Comparison of ENCODE assay signal across 16 cellular contexts in genomic region chr10:6513509-6513908, GRCh38.
A peak's percentile ranks its signal among the peaks of the same experiment; 100 is the strongest.
DNase-seq lines count a peak whose midpoint lies in the region; ATAC-seq and TF ChIP-seq lines count a peak whose summit lies in the region.
"Had no signal": no experiment of that assay in that cellular context is flagged by ENCODE, and none has a peak within 500 bp of the region (broad histone marks: within the 10 kb centered on the region; RNA-seq: fewer than 3 reads in every experiment).

No MANE protein-coding gene starts in this region.

- DNase-seq in activated naive CD4-positive, alpha-beta T cell treated with anti-CD3 and anti-CD28 coated beads for 36 hours = peak; percentile 64
- DNase-seq in activated naive CD4-positive, alpha-beta T cell (lab: John Stamatoyannopoulos, UW) = no peak
- DNase-seq in T-helper 17 cell (no peak), SJCRH30 (no peak), WERI-Rb-1 (no peak), islet precursor cell (no peak)
- DNase-seq in central memory CD4-positive, alpha-beta T cell = peak; percentile 21
- DNase-seq in stimulated activated naive CD8-positive, alpha-beta T cell treated with anti-CD3 and anti-CD28 coated beads, Interleukin-15, Interleukin-2, amounts not matched to agents 100 U/mL and 50 U/mL, for 24 hours = peak; percentile 35
- DNase-seq: dorsolateral prefrontal cortex, erythroblast, midbrain, NCI-H1417, NCI-H2171 treated with DMSO at 0.1 percent for 48 hours, PC-3, upper lobe of right lung had no signal

- H3K27me3 ChIP-seq in SJCRH30 (no peaks in the 10 kb centered on the region), WERI-Rb-1 (ENCODE audit: insufficient read depth, low read depth, severe bottlenecking) (peaks cover 9% of the 10 kb centered on the region)
- H3K27me3 ChIP-seq: breast epithelium, dorsolateral prefrontal cortex, upper lobe of right lung had no signal

- H3K27me3 Mint-ChIP-seq in activated naive CD4-positive, alpha-beta T cell treated with anti-CD3 and anti-CD28 coated beads for 36 hours (ENCODE audit: low read depth) = no peaks in the 10 kb centered on the region
- no peaks in the 10 kb centered on the region for H3K27me3 Mint-ChIP-seq in T-helper 17 cell

- H3K36me3 Mint-ChIP-seq in activated naive CD4-positive, alpha-beta T cell treated with anti-CD3 and anti-CD28 coated beads for 36 hours (ENCODE audit: low read depth) = peaks cover 64% of the 10 kb centered on the region
- peaks cover 8% of the 10 kb centered on the region for H3K36me3 Mint-ChIP-seq in T-helper 17 cell (ENCODE audit: low read depth)

- no peak for TF ChIP-seq CTCF in WERI-Rb-1 (IDR thresholded peaks at IDR 0.05; ENCODE audit: low read depth, low read length)

- H3K27ac Mint-ChIP-seq in activated naive CD4-positive, alpha-beta T cell treated with anti-CD3 and anti-CD28 coated beads for 36 hours = peak overlapping the region; percentile 54
- peak overlapping the region; percentile 87 for H3K27ac Mint-ChIP-seq in T-helper 17 cell

- H3K4me3 ChIP-seq in SJCRH30 (no peak overlapping the region), WERI-Rb-1 (ENCODE audit: low read depth, low read length) (no peak overlapping the region)
- H3K4me3 ChIP-seq: breast epithelium, dorsolateral prefrontal cortex, upper lobe of right lung had no signal

- CTCF ChIA-PET in activated naive CD4-positive, alpha-beta T cell treated with anti-CD3 and anti-CD28 coated beads for 36 hours (lab: Charles Lee) = interaction anchor here (0.9 kb wide), 1 partner anchor 23 kb away, joined by 3 read pairs; no protein-coding TSS in a partner anchor

- intact Hi-C loops in activated naive CD4-positive, alpha-beta T cell treated with anti-CD3 and anti-CD28 coated beads for 36 hours (cut with micrococcal nuclease) = loop anchor here (1.0 to 2.0 kb wide), 3 partner anchors 17 to 131 kb away; no protein-coding TSS in a partner anchor

- peaks cover 72% of the 10 kb centered on the region for H3K4me1 Mint-ChIP-seq in activated naive CD4-positive, alpha-beta T cell treated with anti-CD3 and anti-CD28 coated beads for 36 hours (ENCODE audit: low read depth)
- H3K4me1 Mint-ChIP-seq in T-helper 17 cell = peaks cover 47% of the 10 kb centered on the region

- ATAC-seq in T-helper 17 cell = peak; percentile 79
- ATAC-seq in stimulated activated naive CD8-positive, alpha-beta T cell treated with anti-CD3 and anti-CD28 coated beads, Interleukin-15, Interleukin-2, amounts not matched to agents 100 U/mL and 50 U/mL, for 24 hours = peak; percentile 90
- ATAC-seq: PC-3, upper lobe of right lung had no signal

- no peak overlapping the region for H3K27ac ChIP-seq in SJCRH30
- H3K27ac ChIP-seq in WERI-Rb-1 = no peak overlapping the region
- H3K27ac ChIP-seq: breast epithelium, dorsolateral prefrontal cortex, upper lobe of right lung had no signal

- peak overlapping the region; percentile 19 for H3K4me3 Mint-ChIP-seq in activated naive CD4-positive, alpha-beta T cell treated with anti-CD3 and anti-CD28 coated beads for 36 hours
- no peak overlapping the region for H3K4me3 Mint-ChIP-seq in T-helper 17 cell

- no peaks in the 10 kb centered on the region for H3K36me3 ChIP-seq in SJCRH30
- no peaks in the 10 kb centered on the region for H3K36me3 ChIP-seq in WERI-Rb-1
- H3K36me3 ChIP-seq: breast epithelium, upper lobe of right lung had no signal

- no peaks in the 10 kb centered on the region for H3K9me3 ChIP-seq in T-helper 17 cell (ENCODE audit: control insufficient read depth, low read length, poor library complexity, severe bottlenecking)
- no peaks in the 10 kb centered on the region for H3K9me3 ChIP-seq in SJCRH30 (replicated peaks)
- no peaks in the 10 kb centered on the region for H3K9me3 ChIP-seq in WERI-Rb-1 (ENCODE audit: severe bottlenecking)
- H3K9me3 ChIP-seq: breast epithelium, upper lobe of right lung had no signal

- peaks cover 12% of the 10 kb centered on the region; the same call in 1 of the 2 replicates for H3K4me1 ChIP-seq in SJCRH30
- H3K4me1 ChIP-seq: breast epithelium, upper lobe of right lung had no signal

- peaks cover 13% of the 10 kb centered on the region for H3K9me3 Mint-ChIP-seq in activated naive CD4-positive, alpha-beta T cell treated with anti-CD3 and anti-CD28 coated beads for 36 hours

Comparison
In these comparisons a context has a peak if more than half of its experiments do, and no peak if none do; other contexts are left out.
1. DNase-seq: peak in activated naive CD4-positive, alpha-beta T cell treated with anti-CD3 and anti-CD28 coated beads for 36 hours (single experiment), central memory CD4-positive, alpha-beta T cell (single experiment) and stimulated activated naive CD8-positive, alpha-beta T cell treated with anti-CD3 and anti-CD28 coated beads, Interleukin-15, Interleukin-2, amounts not matched to agents 100 U/mL and 50 U/mL, for 24 hours (single experiment); none in activated naive CD4-positive, alpha-beta T cell (0 of 4), T-helper 17 cell (0 of 3), SJCRH30 (0 of 2), WERI-Rb-1 (single experiment) and islet precursor cell (single experiment).